Comparison of ENCODE assay signal across 1 cellular context in the genomic region with DNA sequence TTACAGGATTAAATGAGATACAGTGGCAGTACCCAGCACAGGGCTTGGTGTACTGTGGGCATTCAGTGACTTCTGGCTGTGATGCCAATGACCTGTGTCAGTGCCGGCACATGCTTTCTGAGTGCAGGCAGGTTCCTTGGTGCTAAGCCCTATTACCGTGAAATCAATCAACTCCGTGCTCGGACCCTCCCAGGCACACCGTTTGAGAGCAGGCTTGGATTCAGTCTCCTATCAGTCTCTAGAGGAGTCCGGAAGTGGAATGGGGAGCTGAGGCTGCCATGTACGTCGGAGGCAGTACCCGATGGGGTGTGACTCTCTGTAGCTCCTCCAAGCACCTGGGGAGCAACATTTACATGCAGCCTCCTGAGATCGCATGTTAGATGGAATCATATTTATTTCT.
TF ChIP-seq lines count a peak whose summit lies in the region.

No MANE protein-coding gene starts in this region.

TF ChIP-seq in A549, 52 proteins besides CTCF, POLR2A, EP300 and RAD21 (continued from another document):
- TF ChIP-seq, protein P1, sequence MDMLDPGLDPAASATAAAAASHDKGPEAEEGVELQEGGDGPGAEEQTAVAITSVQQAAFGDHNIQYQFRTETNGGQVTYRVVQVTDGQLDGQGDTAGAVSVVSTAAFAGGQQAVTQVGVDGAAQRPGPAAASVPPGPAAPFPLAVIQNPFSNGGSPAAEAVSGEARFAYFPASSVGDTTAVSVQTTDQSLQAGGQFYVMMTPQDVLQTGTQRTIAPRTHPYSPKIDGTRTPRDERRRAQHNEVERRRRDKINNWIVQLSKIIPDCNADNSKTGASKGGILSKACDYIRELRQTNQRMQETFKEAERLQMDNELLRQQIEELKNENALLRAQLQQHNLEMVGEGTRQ (IDR thresholded peaks at IDR 0.05): no peak
- TF ChIP-seq JUN (IDR thresholded peaks at IDR 0.05) (no peak), KDM1A (IDR thresholded peaks at IDR 0.05; ENCODE audit: low read depth) (no peak), ZNF302 (CRISPR knock-in tag; IDR thresholded peaks at IDR 0.05) (no peak), TFCP2L1 (CRISPR knock-in tag; IDR thresholded peaks at IDR 0.05) (no peak), RFX5 (IDR thresholded peaks at IDR 0.05) (no peak), HOXA7 (CRISPR knock-in tag; IDR thresholded peaks at IDR 0.05) (no peak), HOXB5 (CRISPR knock-in tag; IDR thresholded peaks at IDR 0.05) (no peak), EHMT2 (IDR thresholded peaks at IDR 0.05; ENCODE audit: low read depth) (no peak), ZSCAN20 (CRISPR knock-in tag; IDR thresholded peaks at IDR 0.05) (no peak), SMC3 (IDR thresholded peaks at IDR 0.05) (no peak), EHF (CRISPR knock-in tag; IDR thresholded peaks at IDR 0.05) (no peak)
- TF ChIP-seq, protein P2, sequence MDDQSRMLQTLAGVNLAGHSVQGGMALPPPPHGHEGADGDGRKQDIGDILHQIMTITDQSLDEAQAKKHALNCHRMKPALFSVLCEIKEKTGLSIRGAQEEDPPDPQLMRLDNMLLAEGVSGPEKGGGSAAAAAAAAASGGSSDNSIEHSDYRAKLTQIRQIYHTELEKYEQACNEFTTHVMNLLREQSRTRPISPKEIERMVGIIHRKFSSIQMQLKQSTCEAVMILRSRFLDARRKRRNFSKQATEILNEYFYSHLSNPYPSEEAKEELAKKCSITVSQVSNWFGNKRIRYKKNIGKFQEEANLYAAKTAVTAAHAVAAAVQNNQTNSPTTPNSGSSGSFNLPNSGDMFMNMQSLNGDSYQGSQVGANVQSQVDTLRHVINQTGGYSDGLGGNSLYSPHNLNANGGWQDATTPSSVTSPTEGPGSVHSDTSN (IDR thresholded peaks at IDR 0.05): no peak
- TF ChIP-seq, protein P3, sequence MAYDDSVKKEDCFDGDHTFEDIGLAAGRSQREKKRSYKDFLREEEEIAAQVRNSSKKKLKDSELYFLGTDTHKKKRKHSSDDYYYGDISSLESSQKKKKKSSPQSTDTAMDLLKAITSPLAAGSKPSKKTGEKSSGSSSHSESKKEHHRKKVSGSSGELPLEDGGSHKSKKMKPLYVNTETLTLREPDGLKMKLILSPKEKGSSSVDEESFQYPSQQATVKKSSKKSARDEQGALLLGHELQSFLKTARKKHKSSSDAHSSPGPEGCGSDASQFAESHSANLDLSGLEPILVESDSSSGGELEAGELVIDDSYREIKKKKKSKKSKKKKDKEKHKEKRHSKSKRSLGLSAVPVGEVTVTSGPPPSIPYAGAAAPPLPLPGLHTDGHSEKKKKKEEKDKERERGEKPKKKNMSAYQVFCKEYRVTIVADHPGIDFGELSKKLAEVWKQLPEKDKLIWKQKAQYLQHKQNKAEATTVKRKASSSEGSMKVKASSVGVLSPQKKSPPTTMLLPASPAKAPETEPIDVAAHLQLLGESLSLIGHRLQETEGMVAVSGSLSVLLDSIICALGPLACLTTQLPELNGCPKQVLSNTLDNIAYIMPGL (CRISPR knock-in tag; IDR thresholded peaks at IDR 0.05; ENCODE audit: borderline replicate concordance): no peak
